In genomic region chr14:37695836-37696235, GRCh38 we compare ENCODE assay signal across 26 cellular contexts.
"Had no signal": no experiment of that assay in that cellular context is flagged by ENCODE, and none has a peak within 500 bp of the region (broad histone marks: within the 10 kb centered on the region; RNA-seq: fewer than 3 reads in every experiment).

No MANE protein-coding gene starts in this region.

- H3K36me3 Mint-ChIP-seq: type B pancreatic cell had no signal

- H3K4me3 ChIP-seq: esophagus muscularis mucosa, mucosa of descending colon, right lobe of liver, uterus had no signal

- H3K4me3 Mint-ChIP-seq: activated T-cell treated with anti-CD3 and anti-CD28 coated beads, Interleukin-2, amount 50 U/mL, for 72 hours; natural killer cell treated with Interleukin-12 subunit alpha and Interleukin-12 subunit beta and Interleukin-15 and Interleukin-18, amount 100 ng/mL, for 72 hours; stimulated activated naive CD8-positive, alpha-beta T cell treated with anti-CD3 and anti-CD28 coated beads, Interleukin-15, Interleukin-2, amounts not matched to agents 100 ng/mL and 50 ng/mL, for 24 hours; T-helper 1 cell treated with Interleukin-12 subunit alpha and Interleukin-12 subunit beta and Interleukin-4 antibody, amounts not matched to agents 30 μg/mL and 1 μg/mL, for 36 hours; type B pancreatic cell had no signal

- DNase-seq: activated CD4-positive, alpha-beta T cell treated with anti-CD3 and anti-CD28 coated beads for 4 hours; activated CD4-positive, alpha-beta T cell treated with anti-CD3 and anti-CD28 coated beads, Interleukin-2, amount 50 U/mL, for 4 hours; activated naive CD4-positive, alpha-beta T cell; activated T-cell treated with anti-CD3 and anti-CD28 coated beads for 4 hours; activated T-cell treated with anti-CD3 and anti-CD28 coated beads, Interleukin-2, amount 50 U/mL, for 72 hours; anterior cingulate cortex; brain microvascular endothelial cell; cortex of kidney; foreskin keratinocyte; left cardiac atrium; left ventricle myocardium superior; mucosa of descending colon; posterior cingulate gyrus; right lobe of liver; stimulated activated CD4-positive, alpha-beta T cell treated with anti-CD3 and anti-CD28 coated beads, Interleukin-2, amount 100 ng/mL, for 48 hours; T-helper 9 cell; uterus had no signal

- H3K4me1 ChIP-seq: esophagus muscularis mucosa, foreskin keratinocyte, uterus had no signal

- H3K9me3 ChIP-seq: right lobe of liver, uterus had no signal

- H3K27me3 ChIP-seq: brain microvascular endothelial cell, esophagus muscularis mucosa, foreskin keratinocyte, right lobe of liver, uterus had no signal

- H3K27ac ChIP-seq: brain microvascular endothelial cell, esophagus muscularis mucosa, foreskin keratinocyte, right lobe of liver, uterus, VCaP had no signal

- FAIRE-seq: islet of Langerhans, TTC549 had no signal

- H3K36me3 ChIP-seq: brain microvascular endothelial cell, esophagus muscularis mucosa, right lobe of liver, uterus had no signal

- H3K27me3 Mint-ChIP-seq: natural killer cell treated with Interleukin-12 subunit alpha and Interleukin-12 subunit beta and Interleukin-15 and Interleukin-18, amount 100 ng/mL, for 72 hours; stimulated activated naive CD8-positive, alpha-beta T cell treated with anti-CD3 and anti-CD28 coated beads, Interleukin-15, Interleukin-2, amounts not matched to agents 100 ng/mL and 50 ng/mL, for 24 hours; type B pancreatic cell had no signal

- H3K27ac Mint-ChIP-seq: activated naive CD4-positive, alpha-beta T cell treated with anti-CD3 and anti-CD28 coated beads, Interleukin-2, amount 50 U/mL, for 72 hours; activated T-cell treated with anti-CD3 and anti-CD28 coated beads, Interleukin-2, amount 50 U/mL, for 72 hours; natural killer cell treated with Interleukin-12 subunit alpha and Interleukin-12 subunit beta and Interleukin-15 and Interleukin-18, amount 100 ng/mL, for 72 hours; stimulated activated naive CD8-positive, alpha-beta T cell treated with anti-CD3 and anti-CD28 coated beads, Interleukin-15, Interleukin-2, amounts not matched to agents 100 ng/mL and 50 ng/mL, for 24 hours; T-helper 1 cell treated with Interleukin-12 subunit alpha and Interleukin-12 subunit beta and Interleukin-4 antibody, amounts not matched to agents 30 μg/mL and 1 μg/mL, for 36 hours; type B pancreatic cell had no signal
